Comparison of ENCODE assay signal across 11 cellular contexts in the genomic region with DNA sequence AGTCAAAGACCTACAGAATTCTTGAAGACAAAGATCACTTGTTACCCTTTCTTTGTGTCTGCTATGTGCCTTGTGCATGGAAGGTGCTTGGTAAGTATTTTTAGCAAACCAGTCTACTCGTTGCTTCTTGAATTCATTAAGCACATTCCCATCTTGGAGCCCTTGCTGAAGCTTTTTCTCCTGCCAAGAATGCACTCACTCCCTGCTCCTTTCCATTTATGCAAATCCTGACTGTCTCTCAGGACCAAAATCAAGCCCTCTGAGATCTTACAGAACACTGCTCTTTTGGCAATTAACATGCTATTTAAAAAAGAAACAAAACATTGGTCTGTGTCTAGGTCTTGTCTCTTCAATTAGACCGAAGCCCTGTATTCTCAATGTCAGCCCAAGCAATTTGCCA.
A peak's percentile ranks its signal among the peaks of the same experiment; 100 is the strongest.
DNase-seq lines count a peak whose midpoint lies in the region; ATAC-seq, FAIRE-seq and TF ChIP-seq lines count a peak whose summit lies in the region.
"Had no signal": no experiment of that assay in that cellular context is flagged by ENCODE, and none has a peak within 500 bp of the region (broad histone marks: within the 10 kb centered on the region; RNA-seq: fewer than 3 reads in every experiment).

No MANE protein-coding gene starts in this region.

- H3F3A ChIP-seq in PC-9 (ENCODE audit: insufficient read depth, low read depth): peaks cover 24% of the 10 kb centered on the region

- BruUV-seq in PC-9 (replicated peaks; lab: Mats Ljungman, UMichigan): no TSS peak

- intact Hi-C loops in PC-9 (cut with micrococcal nuclease; ENCODE audit: unreplicated experiment): no loop called here

- no peaks in the 10 kb centered on the region for H3K79me2 ChIP-seq in PC-9 (ENCODE audit: low read depth)
- H3K79me2 ChIP-seq in osteoblast (ENCODE audit: insufficient read depth, low read length): no peaks in the 10 kb centered on the region

- H3K36me3 ChIP-seq in PC-9 (ENCODE audit: low read depth) (no peaks in the 10 kb centered on the region), esophagus (ENCODE audit: control insufficient read depth in 2 of 2, insufficient read depth in 2 of 2, low read length in 1 of 2) (no peaks in the 10 kb centered on the region), osteoblast (ENCODE audit: insufficient read depth, low read length) (no peaks in the 10 kb centered on the region), MG63 (no peaks in the 10 kb centered on the region)

- DNase-seq in AG08395 (ENCODE audit: low spot score) (peak; percentile 46), PC-9 (no peak), osteoblast (ENCODE audit: insufficient read length, low spot score, missing footprints) (no peak), MG63 (no peak), GM19240 (ENCODE audit: insufficient read length, low spot score) (no peak), GM12892 (ENCODE audit: insufficient read length) (no peak)
- DNase-seq: activated T-cell treated with anti-CD3 and anti-CD28 coated beads for 4 hours, cerebellar nuclear complex, NCI-H1048 had no signal

- WGBS in esophagus, 2 donors: 20 to 35% methylated on average over 2 of the region's 2 CpGs

- H2AFZ ChIP-seq in PC-9 (no peak overlapping the region), osteoblast (ENCODE audit: low read length) (no peak overlapping the region)

- no peaks in the 10 kb centered on the region; the same call in 1 of the 2 replicates for H3K9me2 ChIP-seq in PC-9 (ENCODE audit: insufficient read depth)

- no peak for ATAC-seq in GM18861 (IDR thresholded peaks at IDR 0.05; ENCODE audit: unreplicated experiment)

- H3K9me3 ChIP-seq in PC-9 (ENCODE audit: insufficient read depth, low read depth) (no peaks in the 10 kb centered on the region), esophagus (ENCODE audit: control insufficient read depth in 2 of 2, insufficient read depth in 1 of 2, low read depth in 1 of 2, low read length in 1 of 2) (no peaks in the 10 kb centered on the region), osteoblast (ENCODE audit: low read depth, low read length) (no peaks in the 10 kb centered on the region), MG63 (no peaks in the 10 kb centered on the region)

- H3K4me2 ChIP-seq in PC-9 (peak overlapping the region; percentile 44), osteoblast (ENCODE audit: insufficient read depth, low read length) (peak overlapping the region; percentile 37)

- H3K4me3 ChIP-seq in PC-9 (peak overlapping the region; percentile 3; the same call in 1 of the 2 replicates), esophagus (ENCODE audit: low read depth in 1 of 2, low read length in 2 of 2) (no peak overlapping the region), osteoblast (ENCODE audit: insufficient read depth, low read length) (peak overlapping the region; percentile 21), MG63 (no peak overlapping the region)

- no peaks in the 10 kb centered on the region for H4K20me1 ChIP-seq in PC-9 (ENCODE audit: insufficient read depth)
- no peaks in the 10 kb centered on the region for H4K20me1 ChIP-seq in osteoblast (ENCODE audit: insufficient read depth, low read length)

- H3K27ac ChIP-seq in PC-9: peak overlapping the region; percentile 40
- H3K27ac ChIP-seq in esophagus (ENCODE audit: low read depth in 2 of 2, low read length in 1 of 2): peak overlapping the region; percentile 60 to 75
- peak overlapping the region; percentile 82 for H3K27ac ChIP-seq in osteoblast (ENCODE audit: low read depth, low read length)

- CTCF ChIA-PET in PC-9 (lab: Charles Lee): interaction anchor here (0.6 to 0.7 kb wide), 3 partner anchors 11 to 15 kb away, joined by 3 to 8 read pairs (median 4); no protein-coding TSS in a partner anchor

- H3K4me1 ChIP-seq in PC-9 (replicated peaks; ENCODE audit: insufficient read depth): peaks cover 71% of the 10 kb centered on the region
- H3K4me1 ChIP-seq in esophagus (ENCODE audit: control insufficient read depth in 2 of 2, insufficient read depth in 2 of 2, low read length in 1 of 2): peaks cover 7 to 25% of the 10 kb centered on the region in 2 donors
- peaks cover 65% of the 10 kb centered on the region for H3K4me1 ChIP-seq in osteoblast (ENCODE audit: insufficient read depth, low read length)

- TF ChIP-seq CTCF in PC-9 (conservative IDR thresholded peaks at IDR 0.05): no peak
- no peak for TF ChIP-seq CTCF in osteoblast (IDR thresholded peaks at IDR 0.05; ENCODE audit: extremely low read depth, low read depth, low read length)

- FAIRE-seq in GM12892 (lab: Jason Lieb, UNC): no peak

- POLR2A ChIA-PET in PC-9 (lab: Charles Lee; ENCODE audit: unreplicated experiment): interaction anchor here (0.6 to 1.0 kb wide), 3 partner anchors 8 to 106 kb away, joined by 3 to 7 read pairs (median 3); a partner anchor contains a TSS

- no peak for TF ChIP-seq POLR2A in GM12892 (IDR thresholded peaks at IDR 0.05; ENCODE audit: low read depth, low read length)

- H3K27me3 ChIP-seq in PC-9 (ENCODE audit: insufficient read depth, low read depth) (no peaks in the 10 kb centered on the region), esophagus (ENCODE audit: control insufficient read depth in 1 of 2, insufficient read depth in 2 of 2, low read length in 2 of 2) (no peaks in the 10 kb centered on the region), osteoblast (ENCODE audit: insufficient read depth, low read length) (no peaks in the 10 kb centered on the region), MG63 (no peaks in the 10 kb centered on the region)

Comparison
In these comparisons a context has a peak if more than half of its experiments do, and no peak if none do; other contexts are left out.
1. H3K4me3 ChIP-seq: peak in PC-9 (single experiment) and osteoblast (single experiment); none in esophagus (0 of 2) and MG63 (single experiment).
2. Peak in every context shown above with its lines, with median percentiles within 50 percentile points of each other: H3K27ac ChIP-seq.